In genomic region chr4:44738615-44739014, GRCh38 we compare ENCODE assay signal across 10 cellular contexts. TPM values are rescaled to one million over a fixed set of nuclear protein-coding genes. Genes with fewer than 3 reads are reported as not detected.
DNase-seq lines count a peak whose midpoint lies in the region; ATAC-seq and TF ChIP-seq lines count a peak whose summit lies in the region.
"Had no signal": no experiment of that assay in that cellular context is flagged by ENCODE, and none has a peak within 500 bp of the region (broad histone marks: within the 10 kb centered on the region; RNA-seq: fewer than 3 reads in every experiment).

No MANE protein-coding gene starts in this region.

- peak; percentile 88 for ATAC-seq in HG02884 (IDR thresholded peaks at IDR 0.05; ENCODE audit: unreplicated experiment)
- ATAC-seq in activated naive CD4-positive, alpha-beta T cell treated with anti-CD3 and anti-CD28 coated beads, Interleukin-2, amount 50 U/mL, for 72 hours, result no peak
- no peak for ATAC-seq in stimulated activated naive CD8-positive, alpha-beta T cell treated with anti-CD3 and anti-CD28 coated beads, Interleukin-15, amount 100 ng/mL, for 72 hours
- ATAC-seq in HG03039 (IDR thresholded peaks at IDR 0.05; ENCODE audit: unreplicated experiment), result no peak

- H3K9me3 Mint-ChIP-seq in osteocyte (ENCODE audit: unreplicated experiment), result no peaks in the 10 kb centered on the region
- no peaks in the 10 kb centered on the region for H3K9me3 Mint-ChIP-seq in activated naive CD4-positive, alpha-beta T cell treated with anti-CD3 and anti-CD28 coated beads, Interleukin-2, amount 50 U/mL, for 72 hours
- H3K9me3 Mint-ChIP-seq in stimulated activated naive CD8-positive, alpha-beta T cell treated with anti-CD3 and anti-CD28 coated beads, Interleukin-15, amount 100 ng/mL, for 72 hours, result no peaks in the 10 kb centered on the region
- H3K9me3 Mint-ChIP-seq: activated T-helper 2 cell treated with anti-CD3 and anti-CD28 coated beads, Interferon-gamma antibody, Interleukin-2, Interleukin-4, amounts not matched to agents 10 μg/mL and 5 μg/mL and 100 μg/mL, durations not matched to agents 14 hours and 24 hours and 36 hours had no signal

- no peak overlapping the region for H3K27ac Mint-ChIP-seq in osteocyte (ENCODE audit: unreplicated experiment)
- no peak overlapping the region for H3K27ac Mint-ChIP-seq in activated naive CD4-positive, alpha-beta T cell treated with anti-CD3 and anti-CD28 coated beads, Interleukin-2, amount 50 U/mL, for 72 hours
- H3K27ac Mint-ChIP-seq in stimulated activated naive CD8-positive, alpha-beta T cell treated with anti-CD3 and anti-CD28 coated beads, Interleukin-15, amount 100 ng/mL, for 72 hours, result no peak overlapping the region
- H3K27ac Mint-ChIP-seq: activated T-helper 2 cell treated with anti-CD3 and anti-CD28 coated beads, Interferon-gamma antibody, Interleukin-2, Interleukin-4, amounts not matched to agents 10 μg/mL and 5 μg/mL and 100 μg/mL, durations not matched to agents 14 hours and 24 hours and 36 hours had no signal

- no peaks in the 10 kb centered on the region for H3K36me3 ChIP-seq in WERI-Rb-1

- H3K9me3 ChIP-seq in WERI-Rb-1 (ENCODE audit: severe bottlenecking), result no peaks in the 10 kb centered on the region

- DNase-seq in NCI-H146 (lab: John Stamatoyannopoulos, UW) (peak; percentile 4), NCI-H146 treated with DMSO at 0.1 percent for 48 hours (lab: John Stamatoyannopoulos, UW; ENCODE audit: unreplicated experiment) (no peak), WERI-Rb-1 (peak; percentile 17), osteocyte (ENCODE audit: extremely low spot score, unreplicated experiment) (no peak)
- DNase-seq in activated naive CD4-positive, alpha-beta T cell treated with anti-CD3 and anti-CD28 coated beads, Interleukin-2, amount 50 U/mL, for 72 hours (ENCODE audit: low spot score in 2 of 2), result no peak
- DNase-seq in stimulated activated naive CD8-positive, alpha-beta T cell treated with anti-CD3 and anti-CD28 coated beads, Interleukin-15, amount 100 ng/mL, for 72 hours, result no peak
- DNase-seq: SHP77 treated with DMSO at 0.1 percent for 48 hours had no signal

- H3K27ac ChIP-seq in WERI-Rb-1, result no peak overlapping the region

- H3K27me3 ChIP-seq in WERI-Rb-1 (ENCODE audit: insufficient read depth, low read depth, severe bottlenecking), result no peaks in the 10 kb centered on the region

- no peak overlapping the region for H3K4me3 ChIP-seq in WERI-Rb-1 (ENCODE audit: low read depth, low read length)

- H3K27me3 Mint-ChIP-seq in osteocyte (ENCODE audit: unreplicated experiment), result peaks cover 41% of the 10 kb centered on the region
- H3K27me3 Mint-ChIP-seq in stimulated activated naive CD8-positive, alpha-beta T cell treated with anti-CD3 and anti-CD28 coated beads, Interleukin-15, amount 100 ng/mL, for 72 hours, result peaks cover 27% of the 10 kb centered on the region

- no peaks in the 10 kb centered on the region for H3K4me1 Mint-ChIP-seq in osteocyte (ENCODE audit: unreplicated experiment)
- H3K4me1 Mint-ChIP-seq in stimulated activated naive CD8-positive, alpha-beta T cell treated with anti-CD3 and anti-CD28 coated beads, Interleukin-15, amount 100 ng/mL, for 72 hours, result no peaks in the 10 kb centered on the region

- no peak; the same call in 1 of the 2 replicates for TF ChIP-seq CTCF in WERI-Rb-1 (IDR thresholded peaks at IDR 0.05; ENCODE audit: low read depth, low read length)
- TF ChIP-seq CTCF in osteocyte (IDR thresholded peaks at IDR 0.05), result peak; percentile 49

- H3K4me3 Mint-ChIP-seq in osteocyte (ENCODE audit: unreplicated experiment), result no peak overlapping the region
- H3K4me3 Mint-ChIP-seq in stimulated activated naive CD8-positive, alpha-beta T cell treated with anti-CD3 and anti-CD28 coated beads, Interleukin-15, amount 100 ng/mL, for 72 hours, result no peak overlapping the region

- no peaks in the 10 kb centered on the region for H3K36me3 Mint-ChIP-seq in osteocyte (ENCODE audit: unreplicated experiment)
- H3K36me3 Mint-ChIP-seq in activated naive CD4-positive, alpha-beta T cell treated with anti-CD3 and anti-CD28 coated beads, Interleukin-2, amount 50 U/mL, for 72 hours, result peaks cover 0 to 6% of the 10 kb centered on the region in 2 donors

RNA-seq across cellular contexts. Expression of gene GNPDA2, which starts 12.3 kb away (rescaled TPM):
- 15.4 and 16.6 TPM in 2 replicates for total RNA-seq in osteocyte
- 10 to 100 TPM; 14.9 to 30.7 TPM for total RNA-seq in activated naive CD4-positive, alpha-beta T cell treated with anti-CD3 and anti-CD28 coated beads, Interleukin-2, amount 50 U/mL, for 72 hours

Comparison
In these comparisons a context has a peak if more than half of its experiments do, and no peak if none do; other contexts are left out.
1. DNase-seq: peak in NCI-H146 (single experiment) and WERI-Rb-1 (single experiment); none in NCI-H146 treated with DMSO at 0.1 percent for 48 hours (single experiment), osteocyte (single experiment), activated naive CD4-positive, alpha-beta T cell treated with anti-CD3 and anti-CD28 coated beads, Interleukin-2, amount 50 U/mL, for 72 hours (0 of 2) and stimulated activated naive CD8-positive, alpha-beta T cell treated with anti-CD3 and anti-CD28 coated beads, Interleukin-15, amount 100 ng/mL, for 72 hours (0 of 2).